ENCODE assay signal across 1 cellular context in genomic region chr4:1809754-1810502, GRCh38.
TF ChIP-seq lines count a peak whose summit lies in the region.

No MANE protein-coding gene starts in this region.

TF ChIP-seq in GM23338, 12 proteins besides CTCF, POLR2A, EP300 and RAD21 (continued from another document):
- TF ChIP-seq ZNF462 (CRISPR knock-in tag; IDR thresholded peaks at IDR 0.05) (no peak), STAT1 (IDR thresholded peaks at IDR 0.05; ENCODE audit: unreplicated experiment) (no peak), EZH2phosphoT487 (IDR thresholded peaks at IDR 0.05; ENCODE audit: unreplicated experiment) (no peak), POLR2AphosphoS5 (IDR thresholded peaks at IDR 0.05; ENCODE audit: low read depth) (no peak)
